ENCODE assay signal across 23 cellular contexts in genomic region chr1:160798439-160798838, GRCh38. TPM values are rescaled to one million over a fixed set of nuclear protein-coding genes. Genes with fewer than 3 reads are reported as not detected.
DNase-seq lines count a peak whose midpoint lies in the region; ATAC-seq, FAIRE-seq and TF ChIP-seq lines count a peak whose summit lies in the region.
"Had no signal": no experiment of that assay in that cellular context is flagged by ENCODE, and none has a peak within 500 bp of the region (broad histone marks: within the 10 kb centered on the region; RNA-seq: fewer than 3 reads in every experiment).

No MANE protein-coding gene starts in this region.

- peak overlapping the region; percentile 95 for H3K27ac Mint-ChIP-seq in activated CD8-positive, alpha-beta T cell treated with anti-CD3 and anti-CD28 coated beads for 36 hours
- H3K27ac Mint-ChIP-seq: nephron had no signal

- H3K27me3 Mint-ChIP-seq in activated CD8-positive, alpha-beta T cell treated with anti-CD3 and anti-CD28 coated beads for 36 hours, result no peaks in the 10 kb centered on the region

- peaks cover 6 to 19% (median 15%) of the 10 kb centered on the region in 11 experiments; a peak in 21 of 22 replicates for H3K9me3 ChIP-seq in BLaER1 treated with 17β-estradiol and CSF1 and Interleukin-3, amounts not matched to agents 10 nM and 100 nM (replicated peaks in 1 of 11)
- H3K9me3 ChIP-seq in DND-41 (ENCODE audit: insufficient read depth, low read length, severe bottlenecking) (no peaks in the 10 kb centered on the region), lung (ENCODE audit: control insufficient read depth in 2 of 2, insufficient read depth in 1 of 2, low read length in 1 of 2) (peaks cover 0 to 2% of the 10 kb centered on the region in 2 donors)
- H3K9me3 ChIP-seq: psoas muscle, transverse colon had no signal

- H3K79me2 ChIP-seq in DND-41 (ENCODE audit: insufficient read depth, low read length), result no peaks in the 10 kb centered on the region

- H3K9me3 Mint-ChIP-seq in activated CD8-positive, alpha-beta T cell treated with anti-CD3 and anti-CD28 coated beads for 36 hours, result peaks cover 1% of the 10 kb centered on the region
- H3K9me3 Mint-ChIP-seq: nephron had no signal

- ATAC-seq in DND-41 (ENCODE audit: insufficient read depth, low read depth) (no peak), lung (ENCODE audit: insufficient read depth, low FRiP score) (no peak), HG03025 (IDR thresholded peaks at IDR 0.05; ENCODE audit: low FRiP score, unreplicated experiment) (no peak)
- no peak for ATAC-seq in activated CD8-positive, alpha-beta T cell treated with anti-CD3 and anti-CD28 coated beads for 36 hours
- ATAC-seq: Panc1, psoas muscle had no signal

- intact Hi-C loops in activated CD8-positive, alpha-beta T cell treated with anti-CD3 and anti-CD28 coated beads for 36 hours (cut with micrococcal nuclease), result no loop called here

- DNase-seq in DND-41 (no peak), lung (ENCODE audit: low spot score) (peak; percentile 22), SW 1271 (lab: John Stamatoyannopoulos, UW) (no peak), H4 (ENCODE audit: low spot score) (no peak), RCC 7860 (ENCODE audit: low spot score) (no peak)
- DNase-seq in activated CD8-positive, alpha-beta T cell treated with anti-CD3 and anti-CD28 coated beads for 36 hours, result no peak
- DNase-seq: DMS153, GOT3, heart right ventricle, KG1, NCI-H1105, NCI-H748 treated with DMSO at 0.1 percent for 48 hours, psoas muscle had no signal

- peak overlapping the region; percentile 58 for H2AFZ ChIP-seq in DND-41 (ENCODE audit: low read depth, low read length)

- no peaks in the 10 kb centered on the region for H4K20me1 ChIP-seq in BLaER1 treated with 17β-estradiol and CSF1 and Interleukin-3, amounts not matched to agents 10 nM and 100 nM
- H4K20me1 ChIP-seq in DND-41 (ENCODE audit: insufficient read depth, low read length), result no peaks in the 10 kb centered on the region

- no peaks in the 10 kb centered on the region for H3K27me3 ChIP-seq in BLaER1 treated with 17β-estradiol and CSF1 and Interleukin-3, amounts not matched to agents 10 nM and 100 nM
- H3K27me3 ChIP-seq in DND-41 (ENCODE audit: insufficient read depth, low read length, poor library complexity) (no peaks in the 10 kb centered on the region), lung (ENCODE audit: control insufficient read depth, insufficient read depth) (peaks cover 2% of the 10 kb centered on the region)
- H3K27me3 ChIP-seq: cardiac muscle cell, transverse colon had no signal

- H3K4me3 Mint-ChIP-seq in activated CD8-positive, alpha-beta T cell treated with anti-CD3 and anti-CD28 coated beads for 36 hours, result peak overlapping the region; percentile 87
- H3K4me3 Mint-ChIP-seq: nephron had no signal

- FAIRE-seq in RCC 7860 (lab: Jason Lieb, UNC), result no peak
- FAIRE-seq: islet of Langerhans had no signal

- peak overlapping the region; percentile 69 to 87 (median 79); a peak in 20 of 22 replicates for H3K4me2 ChIP-seq in BLaER1 treated with 17β-estradiol and CSF1 and Interleukin-3, amounts not matched to agents 10 nM and 100 nM
- peak overlapping the region; percentile 28; the same call in 1 of the 2 replicates for H3K4me2 ChIP-seq in DND-41 (ENCODE audit: insufficient read depth, low read length)
- H3K4me2 ChIP-seq: smooth muscle cell had no signal

- no peak for TF ChIP-seq CTCF in DND-41 (IDR thresholded peaks at IDR 0.05; ENCODE audit: borderline replicate concordance, extremely low read depth, low read length, poor library complexity, severe bottlenecking)
- no peak for TF ChIP-seq CTCF in activated CD8-positive, alpha-beta T cell treated with anti-CD3 and anti-CD28 coated beads for 36 hours (IDR thresholded peaks at IDR 0.05)
- no peak for TF ChIP-seq CTCF in lung (IDR thresholded peaks at IDR 0.05; ENCODE audit: control extremely low read depth, extremely low read depth)

- H3K36me3 ChIP-seq in BLaER1 treated with 17β-estradiol and CSF1 and Interleukin-3, amounts not matched to agents 10 nM and 100 nM, result peaks cover 0 to 15% (median 7%) of the 10 kb centered on the region in 11 experiments; a peak in 10 of 22 replicates
- no peaks in the 10 kb centered on the region for H3K36me3 ChIP-seq in DND-41 (ENCODE audit: insufficient read depth, low read length)
- no peaks in the 10 kb centered on the region for H3K36me3 ChIP-seq in lung (ENCODE audit: control insufficient read depth in 2 of 2, insufficient read depth in 2 of 2, low read length in 2 of 2)
- H3K36me3 ChIP-seq: cardiac muscle cell, heart right ventricle, transverse colon had no signal

- H3K9ac ChIP-seq in BLaER1 treated with 17β-estradiol and CSF1 and Interleukin-3, amounts not matched to agents 10 nM and 100 nM, result peak overlapping the region in 3 of 11 experiments; percentile 14 to 50 (median 19); a peak in 4 of 22 replicates
- peak overlapping the region; percentile 46 for H3K9ac ChIP-seq in DND-41 (ENCODE audit: low read depth, low read length)

- 89 to 91% methylated on average over 2 of the region's 2 CpGs for WGBS in lung, 2 donors

- CTCF ChIA-PET in activated CD8-positive, alpha-beta T cell treated with anti-CD3 and anti-CD28 coated beads for 36 hours (lab: Charles Lee), result interaction anchor here (0.9 to 12.4 kb wide), 10 partner anchors 8 to 192 kb away, joined by 3 to 186 read pairs (median 6); partner anchors contain the start of gene CD48

- H3K4me3 ChIP-seq in BLaER1 treated with 17β-estradiol and CSF1 and Interleukin-3, amounts not matched to agents 10 nM and 100 nM, result no peak overlapping the region
- H3K4me3 ChIP-seq in DND-41 (ENCODE audit: low read depth in 1 of 2, low read length in 2 of 2), result no peak overlapping the region; a peak in 1 of 4 replicates
- no peak overlapping the region for H3K4me3 ChIP-seq in lung
- H3K4me3 ChIP-seq: cardiac muscle cell, psoas muscle, smooth muscle cell, transverse colon had no signal

- H3K27ac ChIP-seq in BLaER1 treated with 17β-estradiol and CSF1 and Interleukin-3, amounts not matched to agents 10 nM and 100 nM, result peak overlapping the region in 8 of 11 experiments; percentile 33 to 82 (median 64); a peak in 12 of 22 replicates
- peak overlapping the region; percentile 75 for H3K27ac ChIP-seq in DND-41 (ENCODE audit: low read length)
- H3K27ac ChIP-seq in lung (ENCODE audit: low read depth in 1 of 2, low read length in 1 of 2), result no peak overlapping the region
- H3K27ac ChIP-seq: cardiac muscle cell, psoas muscle, VCaP had no signal

- POLR2A ChIA-PET in activated CD8-positive, alpha-beta T cell treated with anti-CD3 and anti-CD28 coated beads for 36 hours (lab: Charles Lee), result interaction anchor here (0.6 to 4.8 kb wide), 18 partner anchors 9 to 166 kb away, joined by 3 to 19 read pairs (median 4); partner anchors contain the start of gene CD48

- peaks cover 65% of the 10 kb centered on the region for H3K4me1 Mint-ChIP-seq in activated CD8-positive, alpha-beta T cell treated with anti-CD3 and anti-CD28 coated beads for 36 hours (ENCODE audit: low read depth)
- H3K4me1 Mint-ChIP-seq: nephron had no signal

- peaks cover 13% of the 10 kb centered on the region for H3K36me3 Mint-ChIP-seq in activated CD8-positive, alpha-beta T cell treated with anti-CD3 and anti-CD28 coated beads for 36 hours (ENCODE audit: low read depth)

- peaks cover 50 to 72% (median 64%) of the 10 kb centered on the region in 10 experiments for H3K4me1 ChIP-seq in BLaER1 treated with 17β-estradiol and CSF1 and Interleukin-3, amounts not matched to agents 10 nM and 100 nM
- H3K4me1 ChIP-seq in DND-41 (ENCODE audit: insufficient read depth, low read length) (peaks cover 70% of the 10 kb centered on the region), lung (ENCODE audit: control insufficient read depth in 2 of 2, insufficient read depth in 2 of 2, low read length in 2 of 2) (no peaks in the 10 kb centered on the region)
- H3K4me1 ChIP-seq: psoas muscle, transverse colon had no signal

RNA-seq across cellular contexts. Expression of gene LY9, which starts 2.5 kb away (rescaled TPM):
- 10 to 100 TPM; 19.1 to 19.5 TPM for total RNA-seq in activated CD8-positive, alpha-beta T cell treated with anti-CD3 and anti-CD28 coated beads for 36 hours
- 1 to 10 TPM; 1.3 to 3.4 TPM for total RNA-seq in lung
- 1 to 10 TPM in 1 of 2 donors, under 1 TPM in 1; 0.94 to 1.5 TPM for polyA plus RNA-seq in lung
- not detected in 2 replicates for total RNA-seq in H4 (2014; rRNA removed; shearing (Covaris generic))
- total RNA-seq: cardiac muscle cell, lung microvascular endothelial cell, smooth muscle cell had no signal
- polyA plus RNA-seq: cardiac muscle cell, smooth muscle cell had no signal

RNA-seq across cellular contexts. Expression of gene SLAMF7, which starts 59.4 kb away (rescaled TPM):
- 10 to 100 TPM; 90.0 to 93.5 TPM for total RNA-seq in activated CD8-positive, alpha-beta T cell treated with anti-CD3 and anti-CD28 coated beads for 36 hours
- total RNA-seq in lung, result 10 to 100 TPM in 1 of 2 donors, 1 to 10 TPM in 1; 8.6 to 11.5 TPM
- 10 to 100 TPM in 1 of 2 donors, 1 to 10 TPM in 1; 4.6 to 69.4 TPM for polyA plus RNA-seq in lung
- total RNA-seq in H4 (2014; rRNA removed; shearing (Covaris generic)), result 1.8 and 2.5 TPM in 2 replicates
- total RNA-seq: cardiac muscle cell, lung microvascular endothelial cell, smooth muscle cell had no signal
- polyA plus RNA-seq: cardiac muscle cell, smooth muscle cell had no signal

Comparison
In these comparisons a context has a peak if more than half of its experiments do, and no peak if none do; other contexts are left out.
1. H3K27ac ChIP-seq: peak in BLaER1 treated with 17β-estradiol and CSF1 and Interleukin-3, amounts not matched to agents 10 nM and 100 nM (8 of 11) and DND-41 (single experiment); none in lung (0 of 2).
2. RNA of gene LY9, which starts 2.5 kb away (total RNA-seq): 19.1 to 19.5 TPM in activated CD8-positive, alpha-beta T cell treated with anti-CD3 and anti-CD28 coated beads for 36 hours; 1.3 to 3.4 TPM in lung and not detected in H4; every median in the first group is over 4 times any median in the second.
3. RNA of gene SLAMF7, which starts 59.4 kb away (total RNA-seq): 90.0 to 93.5 TPM in activated CD8-positive, alpha-beta T cell treated with anti-CD3 and anti-CD28 coated beads for 36 hours; 8.6 to 11.5 TPM in lung and 1.8 to 2.5 TPM in H4; every median in the first group is over 4 times any median in the second.